ENCODE assay signal across 8 cellular contexts in the genomic region with DNA sequence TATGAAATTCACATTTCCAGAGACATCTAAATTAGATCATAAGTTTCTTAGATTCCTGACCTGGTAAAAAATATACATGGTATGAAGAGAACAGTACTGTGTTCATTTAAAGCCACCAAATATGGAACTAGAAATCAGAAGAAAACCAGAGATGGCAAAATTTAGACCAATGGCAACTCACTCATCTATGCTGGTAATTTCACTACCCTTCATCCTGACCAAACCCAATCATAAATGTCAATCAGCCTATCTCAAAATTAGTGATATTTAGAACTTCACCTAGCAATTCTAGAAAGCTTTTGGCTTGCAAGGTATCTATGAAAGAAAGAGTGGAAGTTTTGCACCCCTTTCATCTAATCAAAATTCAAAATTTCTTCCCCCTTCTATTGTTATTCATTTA.
A peak's percentile ranks its signal among the peaks of the same experiment; 100 is the strongest.
DNase-seq lines count a peak whose midpoint lies in the region; ATAC-seq and TF ChIP-seq lines count a peak whose summit lies in the region.

No MANE protein-coding gene starts in this region.

- ATAC-seq in HG02943 (IDR thresholded peaks at IDR 0.05; ENCODE audit: low read depth, unreplicated experiment) (peak; percentile 24), Right ventricle myocardium inferior (no peak)
- ATAC-seq in activated CD8-positive, alpha-beta T cell treated with anti-CD3 and anti-CD28 coated beads for 36 hours, result peak; percentile 25
- ATAC-seq in stimulated activated naive CD8-positive, alpha-beta T cell treated with anti-CD3 and anti-CD28 coated beads, Interleukin-15, amount 100 ng/mL, for 72 hours, result peak; percentile 56

- intact Hi-C loops in activated CD4-positive, alpha-beta T cell treated with anti-CD3 and anti-CD28 coated beads, Interleukin-2, amount 10 ng/mL, durations not matched to agents 24 days and 14 days (cut with micrococcal nuclease), result loop anchor here (2.0 to 5.0 kb wide), 6 partner anchors 39 to 704 kb away; a partner anchor contains a TSS
- intact Hi-C loops in activated CD8-positive, alpha-beta T cell treated with anti-CD3 and anti-CD28 coated beads for 36 hours (cut with micrococcal nuclease), result loop anchor here (2.0 kb wide), 2 partner anchors 16 to 24 kb away; no protein-coding TSS in a partner anchor
- intact Hi-C loops in Right ventricle myocardium inferior (cut with DNase I), result no loop called here

- H3K36me3 Mint-ChIP-seq in activated CD4-positive, alpha-beta T cell treated with anti-CD3 and anti-CD28 coated beads, Interleukin-2, amount 10 ng/mL, durations not matched to agents 24 days and 14 days (ENCODE audit: low read depth), result peaks cover 25% of the 10 kb centered on the region
- H3K36me3 Mint-ChIP-seq in activated CD8-positive, alpha-beta T cell treated with anti-CD3 and anti-CD28 coated beads for 36 hours (ENCODE audit: low read depth), result peaks cover 9% of the 10 kb centered on the region

- POLR2A ChIA-PET in activated CD8-positive, alpha-beta T cell treated with anti-CD3 and anti-CD28 coated beads for 36 hours (lab: Charles Lee), result interaction anchor here (0.7 to 1.8 kb wide), 8 partner anchors 15 to 445 kb away, joined by 3 to 10 read pairs (median 4); a partner anchor contains a TSS

- H3K9me3 Mint-ChIP-seq in activated CD4-positive, alpha-beta T cell treated with anti-CD3 and anti-CD28 coated beads, Interleukin-2, amount 10 ng/mL, durations not matched to agents 24 days and 14 days, result peaks cover 6% of the 10 kb centered on the region
- H3K9me3 Mint-ChIP-seq in activated CD8-positive, alpha-beta T cell treated with anti-CD3 and anti-CD28 coated beads for 36 hours, result peaks cover 2% of the 10 kb centered on the region
- H3K9me3 Mint-ChIP-seq in stimulated activated naive CD8-positive, alpha-beta T cell treated with anti-CD3 and anti-CD28 coated beads, Interleukin-15, amount 100 ng/mL, for 72 hours, result peaks cover 0 to 5% of the 10 kb centered on the region in 2 donors

- no peak for DNase-seq in activated CD4-positive, alpha-beta T cell treated with anti-CD3 and anti-CD28 coated beads, Interleukin-2, amount 10 ng/mL, durations not matched to agents 24 days and 14 days
- DNase-seq in activated CD4-positive, alpha-beta T cell treated with anti-CD3 and anti-CD28 coated beads for 1 hour, result no peak
- no peak for DNase-seq in activated CD8-positive, alpha-beta T cell treated with anti-CD3 and anti-CD28 coated beads for 36 hours
- DNase-seq in stimulated activated naive CD8-positive, alpha-beta T cell treated with anti-CD3 and anti-CD28 coated beads, Interleukin-15, amount 100 ng/mL, for 72 hours, result no peak
- DNase-seq in UCSD-AML1 (lab: John Stamatoyannopoulos, UW; ENCODE audit: unreplicated experiment), result no peak
- DNase-seq in Right ventricle myocardium inferior (ENCODE audit: missing footprints), result no peak
- DNase-seq in cerebellum (ENCODE audit: low spot score), result no peak

- peak overlapping the region; percentile 47 for H3K4me3 Mint-ChIP-seq in activated CD4-positive, alpha-beta T cell treated with anti-CD3 and anti-CD28 coated beads, Interleukin-2, amount 10 ng/mL, durations not matched to agents 24 days and 14 days
- peak overlapping the region; percentile 34 for H3K4me3 Mint-ChIP-seq in activated CD8-positive, alpha-beta T cell treated with anti-CD3 and anti-CD28 coated beads for 36 hours
- H3K4me3 Mint-ChIP-seq in stimulated activated naive CD8-positive, alpha-beta T cell treated with anti-CD3 and anti-CD28 coated beads, Interleukin-15, amount 100 ng/mL, for 72 hours, result peak overlapping the region; percentile 27 to 58

- no peaks in the 10 kb centered on the region for H3K27me3 Mint-ChIP-seq in activated CD4-positive, alpha-beta T cell treated with anti-CD3 and anti-CD28 coated beads, Interleukin-2, amount 10 ng/mL, durations not matched to agents 24 days and 14 days
- H3K27me3 Mint-ChIP-seq in activated CD8-positive, alpha-beta T cell treated with anti-CD3 and anti-CD28 coated beads for 36 hours, result peaks cover 4% of the 10 kb centered on the region
- H3K27me3 Mint-ChIP-seq in stimulated activated naive CD8-positive, alpha-beta T cell treated with anti-CD3 and anti-CD28 coated beads, Interleukin-15, amount 100 ng/mL, for 72 hours, result peaks cover 9% of the 10 kb centered on the region

- CTCF ChIA-PET in activated CD8-positive, alpha-beta T cell treated with anti-CD3 and anti-CD28 coated beads for 36 hours (lab: Charles Lee), result interaction anchor here (1.1 to 2.0 kb wide), 3 partner anchors 21 to 99 kb away, joined by 3 to 5 read pairs (median 4); no protein-coding TSS in a partner anchor

- peaks cover 40% of the 10 kb centered on the region for H3K4me1 Mint-ChIP-seq in activated CD4-positive, alpha-beta T cell treated with anti-CD3 and anti-CD28 coated beads, Interleukin-2, amount 10 ng/mL, durations not matched to agents 24 days and 14 days
- H3K4me1 Mint-ChIP-seq in activated CD8-positive, alpha-beta T cell treated with anti-CD3 and anti-CD28 coated beads for 36 hours (ENCODE audit: low read depth), result peaks cover 43% of the 10 kb centered on the region
- peaks cover 43% of the 10 kb centered on the region for H3K4me1 Mint-ChIP-seq in stimulated activated naive CD8-positive, alpha-beta T cell treated with anti-CD3 and anti-CD28 coated beads, Interleukin-15, amount 100 ng/mL, for 72 hours

- TF ChIP-seq CTCF in activated CD8-positive, alpha-beta T cell treated with anti-CD3 and anti-CD28 coated beads for 36 hours (IDR thresholded peaks at IDR 0.05), result no peak

- peak overlapping the region; percentile 89 for H3K27ac Mint-ChIP-seq in activated CD4-positive, alpha-beta T cell treated with anti-CD3 and anti-CD28 coated beads, Interleukin-2, amount 10 ng/mL, durations not matched to agents 24 days and 14 days
- peak overlapping the region; percentile 94 for H3K27ac Mint-ChIP-seq in activated CD8-positive, alpha-beta T cell treated with anti-CD3 and anti-CD28 coated beads for 36 hours
- peak overlapping the region; percentile 94 for H3K27ac Mint-ChIP-seq in stimulated activated naive CD8-positive, alpha-beta T cell treated with anti-CD3 and anti-CD28 coated beads, Interleukin-15, amount 100 ng/mL, for 72 hours
